In the genomic region with DNA sequence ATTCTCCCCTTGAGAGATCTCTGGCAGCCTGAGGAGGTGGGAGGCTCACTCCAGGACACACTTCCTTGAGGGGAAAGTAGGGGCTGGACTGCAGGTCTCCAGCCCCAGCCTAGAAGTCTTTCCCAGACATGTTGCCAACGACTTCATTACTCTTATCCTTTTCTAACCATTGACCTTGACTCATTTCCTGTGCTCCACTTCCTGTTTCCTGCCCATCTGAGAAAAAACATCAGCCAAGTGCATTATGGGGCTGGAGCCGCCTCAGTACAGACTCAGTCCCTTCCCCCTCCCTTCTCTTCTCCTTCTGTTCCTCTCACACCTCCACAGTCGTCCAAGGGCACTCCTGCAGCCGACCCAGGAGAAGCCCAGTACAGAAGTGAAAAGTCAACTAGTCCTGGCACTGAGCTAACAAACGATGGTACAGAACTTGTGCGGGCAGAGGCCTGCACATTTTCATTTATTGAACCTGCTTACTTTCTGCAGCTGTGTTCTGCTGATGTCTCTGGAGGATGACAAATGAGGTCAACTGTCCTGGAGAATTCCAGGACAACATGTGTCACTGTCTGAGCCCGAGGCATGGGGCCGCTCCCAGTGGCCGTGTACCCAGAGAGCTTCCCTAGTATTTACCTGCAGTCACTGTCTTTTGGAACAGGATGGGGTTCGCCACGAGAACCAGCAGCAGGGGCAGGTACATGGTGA, we compare ENCODE assay signal across 12 cellular contexts. TPM values are rescaled to one million over a fixed set of nuclear protein-coding genes. Genes with fewer than 3 reads are reported as not detected.
DNase-seq lines count a peak whose midpoint lies in the region; ATAC-seq, FAIRE-seq and TF ChIP-seq lines count a peak whose summit lies in the region.
"Had no signal": no experiment of that assay in that cellular context is flagged by ENCODE, and none has a peak within 500 bp of the region (broad histone marks: within the 10 kb centered on the region; RNA-seq: fewer than 3 reads in every experiment).

No MANE protein-coding gene starts in this region.

- FAIRE-seq in GM12891 (lab: Jason Lieb, UNC), result no peak

- peaks cover 0 to 11% (median 6%) of the 10 kb centered on the region in 5 donors for H3K36me3 Mint-ChIP-seq in naive thymus-derived CD4-positive, alpha-beta T cell

- no peak for TF ChIP-seq POLR2A in GM12891 (IDR thresholded peaks at IDR 0.05; ENCODE audit: low read depth, low read length)

- no peak overlapping the region for H3K4me3 ChIP-seq in naive thymus-derived CD4-positive, alpha-beta T cell (ENCODE audit: low read length)
- H3K4me3 ChIP-seq in dorsolateral prefrontal cortex, result no peak overlapping the region

- H3K9me3 ChIP-seq in naive thymus-derived CD4-positive, alpha-beta T cell (ENCODE audit: control insufficient read depth in 2 of 3, low read length in 3 of 3), result no peaks in the 10 kb centered on the region

- H3K36me3 ChIP-seq in naive thymus-derived CD4-positive, alpha-beta T cell (ENCODE audit: control insufficient read depth in 2 of 3, insufficient read depth in 3 of 3, low read length in 3 of 3), result no peaks in the 10 kb centered on the region

- CTCF ChIA-PET in naive thymus-derived CD4-positive, alpha-beta T cell (lab: Charles Lee), result no interaction called here

- H3K4me1 ChIP-seq in naive thymus-derived CD4-positive, alpha-beta T cell (ENCODE audit: control insufficient read depth in 2 of 2, insufficient read depth in 2 of 2, low read length in 2 of 2), result peaks cover 0 to 3% of the 10 kb centered on the region in 2 donors

- peaks cover 0 to 26% (median 9%) of the 10 kb centered on the region in 11 donors for H3K9me3 Mint-ChIP-seq in naive thymus-derived CD4-positive, alpha-beta T cell
- H3K9me3 Mint-ChIP-seq: central memory CD8-positive, alpha-beta T cell had no signal

- DNase-seq in GM12891 (ENCODE audit: insufficient read length, low spot score), result no peak
- peak; percentile 37 for DNase-seq in NOMO-1 treated with dmso at 0.1 percent for 144 hours (lab: John Stamatoyannopoulos, UW; ENCODE audit: unreplicated experiment)
- DNase-seq in dermis blood vessel endothelial cell, result peak; percentile 94
- no peak for DNase-seq in naive thymus-derived CD4-positive, alpha-beta T cell
- DNase-seq in dorsolateral prefrontal cortex, result no peak
- DNase-seq in kidney glomerular epithelial cell (lab: John Stamatoyannopoulos, UW), result no peak
- DNase-seq: activated CD4-positive, CD25-positive, alpha-beta regulatory T cell; NCI-H524 treated with DMSO at 0.1 percent for 48 hours; stimulated activated CD4-positive, alpha-beta T cell treated with anti-CD3 and anti-CD28 coated beads, Interleukin-4, amount 100 ng/mL, for 1 hour had no signal

- H3K27ac ChIP-seq in naive thymus-derived CD4-positive, alpha-beta T cell (ENCODE audit: low read depth, low read length), result no peak overlapping the region
- H3K27ac ChIP-seq in dorsolateral prefrontal cortex, result no peak overlapping the region

- POLR2A ChIA-PET in naive thymus-derived CD4-positive, alpha-beta T cell (lab: Charles Lee), result no interaction called here

- H3K27me3 Mint-ChIP-seq in naive thymus-derived CD4-positive, alpha-beta T cell, result peaks cover 0 to 3% (median 0%) of the 10 kb centered on the region in 5 donors
- H3K27me3 Mint-ChIP-seq: central memory CD8-positive, alpha-beta T cell had no signal

- peak; percentile 41 for ATAC-seq in naive thymus-derived CD4-positive, alpha-beta T cell
- ATAC-seq in GM19023 (IDR thresholded peaks at IDR 0.05; ENCODE audit: unreplicated experiment), result no peak
- no peak for ATAC-seq in HG03342 (IDR thresholded peaks at IDR 0.05; ENCODE audit: unreplicated experiment)

- intact Hi-C loops in naive thymus-derived CD4-positive, alpha-beta T cell (cut with micrococcal nuclease), result no loop called here
- intact Hi-C loops in dorsolateral prefrontal cortex (cut with DNase I), result no loop called here

- peak overlapping the region in 3 of 9 donors; percentile 45 to 78 (median 62) for H3K27ac Mint-ChIP-seq in naive thymus-derived CD4-positive, alpha-beta T cell

- TF ChIP-seq CTCF in dorsolateral prefrontal cortex (IDR thresholded peaks at IDR 0.05 in 54 of 56, conservative IDR thresholded peaks at IDR 0.05 in 2 of 56; ENCODE audit: low read depth in 1 of 56, partially characterized antibody in 56 of 56), result no peak

- H3K4me3 Mint-ChIP-seq in naive thymus-derived CD4-positive, alpha-beta T cell, result peak overlapping the region in 9 of 10 donors; percentile 14 to 65 (median 57)
- H3K4me3 Mint-ChIP-seq: central memory CD8-positive, alpha-beta T cell had no signal

- H3K27me3 ChIP-seq in naive thymus-derived CD4-positive, alpha-beta T cell (ENCODE audit: control insufficient read depth in 2 of 2, insufficient read depth in 2 of 2, low read length in 2 of 2), result no peaks in the 10 kb centered on the region
- H3K27me3 ChIP-seq in dorsolateral prefrontal cortex, result peaks cover 0 to 64% (median 6%) of the 10 kb centered on the region in 45 donors

- H3K4me1 Mint-ChIP-seq in naive thymus-derived CD4-positive, alpha-beta T cell, result peaks cover 11 to 20% (median 17%) of the 10 kb centered on the region in 7 donors

TF ChIP-seq in GM12891, 5 proteins besides CTCF, POLR2A, EP300 and RAD21:
- no peak for TF ChIP-seq PAX5 (IDR thresholded peaks at IDR 0.05; ENCODE audit: insufficient read depth, low read length, severe bottlenecking)
- peak; percentile 47; the same call in 1 of the 2 replicates for TF ChIP-seq SPI1 (IDR thresholded peaks at IDR 0.05; ENCODE audit: low read depth, low read length)

RNA-seq across cellular contexts. Expression of a gene that starts 20.1 kb away (rescaled TPM):
- not detected for polyA plus RNA-seq in GM12891 (2012; ENCODE audit: low read depth, missing spikeins)
- total RNA-seq in dermis blood vessel endothelial cell (2.8 and 6.0 TPM in 2 replicates), dorsolateral prefrontal cortex (10 to 100 TPM in 2 of 120 experiments, 1 to 10 TPM in 118; 1.2 to 14.4 (median 5.0) TPM)
- not detected for total RNA-seq in naive thymus-derived CD4-positive, alpha-beta T cell
- under 1 TPM in 1 of 2 donors, not detected in 1; 0.20 TPM for polyA plus RNA-seq in naive thymus-derived CD4-positive, alpha-beta T cell

RNA-seq across cellular contexts. Expression of a gene that starts 40.7 kb away (rescaled TPM):
- 0.14 TPM for polyA plus RNA-seq in GM12891 (2012; ENCODE audit: low read depth, missing spikeins)
- total RNA-seq in dermis blood vessel endothelial cell (8.8 and 14.0 TPM in 2 replicates), dorsolateral prefrontal cortex (10 to 100 TPM in 119 of 120 experiments, 1 to 10 TPM in 1; 9.3 to 40.1 (median 24.5) TPM)
- total RNA-seq in naive thymus-derived CD4-positive, alpha-beta T cell, result not detected
- polyA plus RNA-seq in naive thymus-derived CD4-positive, alpha-beta T cell, result not detected

Comparison
In these comparisons a context has a peak if more than half of its experiments do, and no peak if none do; other contexts are left out.
1. DNase-seq: peak in NOMO-1 treated with dmso at 0.1 percent for 144 hours (single experiment) and dermis blood vessel endothelial cell (single experiment); none in GM12891 (single experiment), naive thymus-derived CD4-positive, alpha-beta T cell (0 of 9), dorsolateral prefrontal cortex (0 of 10) and kidney glomerular epithelial cell (single experiment).